In the genomic region with DNA sequence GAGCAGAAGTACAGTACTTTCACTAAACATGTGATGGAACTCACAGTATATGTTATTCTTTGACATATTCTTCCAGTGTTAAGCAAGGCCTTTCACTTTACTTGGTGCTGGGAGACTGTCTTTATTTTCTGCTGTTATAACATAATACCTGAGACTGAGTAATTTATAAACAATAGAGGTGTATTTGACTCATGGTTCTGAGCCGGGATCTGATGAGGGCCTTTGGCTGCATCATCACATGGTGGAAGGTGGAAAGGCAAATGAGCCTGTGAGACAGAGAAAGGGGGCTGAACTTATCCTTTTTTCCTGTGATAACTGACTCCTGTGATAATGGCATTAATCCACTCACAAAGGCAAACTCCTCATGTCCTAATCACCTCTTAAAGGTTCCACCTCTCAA, we compare ENCODE assay signal across 8 cellular contexts. TPM values are rescaled to one million over a fixed set of nuclear protein-coding genes. Genes with fewer than 3 reads are reported as not detected.
DNase-seq lines count a peak whose midpoint lies in the region; ATAC-seq, FAIRE-seq and TF ChIP-seq lines count a peak whose summit lies in the region.

No MANE protein-coding gene starts in this region.

- DNase-seq in dorsolateral prefrontal cortex: no peak
- no peak for DNase-seq in natural killer cell treated with Interleukin-12 subunit alpha and Interleukin-12 subunit beta and Interleukin-15 and Interleukin-18, amount 100 ng/mL, for 72 hours (ENCODE audit: low spot score)
- DNase-seq in D721Med (ENCODE audit: insufficient read length, low spot score): no peak

- H3K36me3 ChIP-seq in BLaER1 treated with 17β-estradiol and CSF1 and Interleukin-3, amounts not matched to agents 10 nM and 100 nM: peaks cover 28 to 46% (median 43%) of the 10 kb centered on the region in 11 experiments
- peaks cover 8% of the 10 kb centered on the region; the same call in 1 of the 2 replicates for H3K36me3 ChIP-seq in Loucy (ENCODE audit: insufficient read depth, low read length)

- intact Hi-C loops in dorsolateral prefrontal cortex (cut with DNase I): loop anchor here in 1 of 2 donors (5.0 kb wide), 1 partner anchor 224 kb away; a partner anchor contains a TSS

- H3K4me1 Mint-ChIP-seq in natural killer cell treated with Interleukin-12 subunit alpha and Interleukin-12 subunit beta and Interleukin-15 and Interleukin-18, amount 100 ng/mL, for 72 hours (ENCODE audit: low read depth in 2 of 2): peaks cover 38 to 57% of the 10 kb centered on the region in 2 donors

- peaks cover 0 to 58% (median 48%) of the 10 kb centered on the region in 11 experiments; a peak in 16 of 22 replicates for H4K20me1 ChIP-seq in BLaER1 treated with 17β-estradiol and CSF1 and Interleukin-3, amounts not matched to agents 10 nM and 100 nM
- peaks cover 15% of the 10 kb centered on the region for H4K20me1 ChIP-seq in Loucy (ENCODE audit: insufficient read depth, low read length, poor library complexity, severe bottlenecking)

- FAIRE-seq in D721Med (lab: Jason Lieb, UNC): no peak

- peak overlapping the region; percentile 97 to 100 for H3K27ac Mint-ChIP-seq in natural killer cell treated with Interleukin-12 subunit alpha and Interleukin-12 subunit beta and Interleukin-15 and Interleukin-18, amount 100 ng/mL, for 72 hours

- H2AFZ ChIP-seq in Loucy (ENCODE audit: low read length): no peak overlapping the region

- no peaks in the 10 kb centered on the region for H3K9me3 Mint-ChIP-seq in natural killer cell treated with Interleukin-12 subunit alpha and Interleukin-12 subunit beta and Interleukin-15 and Interleukin-18, amount 100 ng/mL, for 72 hours

- no peaks in the 10 kb centered on the region for H3K27me3 Mint-ChIP-seq in natural killer cell treated with Interleukin-12 subunit alpha and Interleukin-12 subunit beta and Interleukin-15 and Interleukin-18, amount 100 ng/mL, for 72 hours

- peaks cover 19 to 26% (median 23%) of the 10 kb centered on the region in 10 experiments for H3K4me1 ChIP-seq in BLaER1 treated with 17β-estradiol and CSF1 and Interleukin-3, amounts not matched to agents 10 nM and 100 nM
- peaks cover 14% of the 10 kb centered on the region for H3K4me1 ChIP-seq in Loucy (ENCODE audit: insufficient read depth, low read length, poor library complexity, severe bottlenecking)

- no peak for TF ChIP-seq CTCF in Loucy (conservative IDR thresholded peaks at IDR 0.05; ENCODE audit: low read length)
- no peak for TF ChIP-seq CTCF in dorsolateral prefrontal cortex (IDR thresholded peaks at IDR 0.05 in 54 of 56, conservative IDR thresholded peaks at IDR 0.05 in 2 of 56; ENCODE audit: low read depth in 1 of 56, partially characterized antibody in 56 of 56)
- no peak for TF ChIP-seq CTCF in D721Med (IDR thresholded peaks at IDR 0.05; ENCODE audit: insufficient read depth, missing control alignments)

- peaks cover 48% of the 10 kb centered on the region for H3K79me2 ChIP-seq in Loucy (ENCODE audit: insufficient read depth, low read length)

- H3K9me3 ChIP-seq in BLaER1 treated with 17β-estradiol and CSF1 and Interleukin-3, amounts not matched to agents 10 nM and 100 nM (replicated peaks in 1 of 11): no peaks in the 10 kb centered on the region
- H3K9me3 ChIP-seq in Loucy (ENCODE audit: insufficient read depth, low read depth, low read length): no peaks in the 10 kb centered on the region

- peak overlapping the region; percentile 89 to 98 (median 95) for H3K9ac ChIP-seq in BLaER1 treated with 17β-estradiol and CSF1 and Interleukin-3, amounts not matched to agents 10 nM and 100 nM
- H3K9ac ChIP-seq in Loucy (ENCODE audit: low read depth, low read length, poor library complexity, severe bottlenecking): peak overlapping the region; percentile 88

- ATAC-seq in natural killer cell treated with Interleukin-12 subunit alpha and Interleukin-12 subunit beta and Interleukin-15 and Interleukin-18, amount 100 ng/mL, for 72 hours: no peak
- ATAC-seq in HG03469 (IDR thresholded peaks at IDR 0.05; ENCODE audit: unreplicated experiment) (no peak), HG02885 (IDR thresholded peaks at IDR 0.05; ENCODE audit: poor library complexity, unreplicated experiment) (no peak), GM21825 (IDR thresholded peaks at IDR 0.05; ENCODE audit: unreplicated experiment) (no peak)

- peak overlapping the region; percentile 80 to 97 (median 93) for H3K4me2 ChIP-seq in BLaER1 treated with 17β-estradiol and CSF1 and Interleukin-3, amounts not matched to agents 10 nM and 100 nM
- H3K4me2 ChIP-seq in Loucy (ENCODE audit: low read depth, low read length, poor library complexity, severe bottlenecking): peak overlapping the region; percentile 89

- peak overlapping the region; percentile 97 for H3K4me3 Mint-ChIP-seq in natural killer cell treated with Interleukin-12 subunit alpha and Interleukin-12 subunit beta and Interleukin-15 and Interleukin-18, amount 100 ng/mL, for 72 hours

- peak overlapping the region in 9 of 11 experiments; percentile 91 to 98 (median 97); a peak in 15 of 22 replicates for H3K27ac ChIP-seq in BLaER1 treated with 17β-estradiol and CSF1 and Interleukin-3, amounts not matched to agents 10 nM and 100 nM
- H3K27ac ChIP-seq in dorsolateral prefrontal cortex: no peak overlapping the region

- peaks cover 8% of the 10 kb centered on the region for H3K36me3 Mint-ChIP-seq in natural killer cell treated with Interleukin-12 subunit alpha and Interleukin-12 subunit beta and Interleukin-15 and Interleukin-18, amount 100 ng/mL, for 72 hours

- H3K27me3 ChIP-seq in BLaER1 treated with 17β-estradiol and CSF1 and Interleukin-3, amounts not matched to agents 10 nM and 100 nM: no peaks in the 10 kb centered on the region
- H3K27me3 ChIP-seq in Loucy (ENCODE audit: insufficient read depth, low read length, poor library complexity, severe bottlenecking): no peaks in the 10 kb centered on the region
- no peaks in the 10 kb centered on the region for H3K27me3 ChIP-seq in dorsolateral prefrontal cortex

- no peaks in the 10 kb centered on the region for H3K9me2 ChIP-seq in Loucy (replicated peaks; ENCODE audit: low read depth, low read length)

- peak overlapping the region; percentile 73 to 98 (median 92) for H3K4me3 ChIP-seq in BLaER1 treated with 17β-estradiol and CSF1 and Interleukin-3, amounts not matched to agents 10 nM and 100 nM
- H3K4me3 ChIP-seq in Loucy (ENCODE audit: low read length, poor library complexity, severe bottlenecking) (peak overlapping the region; percentile 91), dorsolateral prefrontal cortex (peak overlapping the region in 58 of 59 donors; percentile 73 to 100 (median 99))

- H3F3A ChIP-seq in Loucy (ENCODE audit: low read depth): no peaks in the 10 kb centered on the region

RNA-seq across cellular contexts. Expression of a gene that starts 1.4 kb away (rescaled TPM):
- total RNA-seq in dorsolateral prefrontal cortex: 10 to 100 TPM; 23.2 to 52.6 (median 39.0) TPM
- 10 to 100 TPM; 41.1 to 60.8 TPM for total RNA-seq in natural killer cell treated with Interleukin-12 subunit alpha and Interleukin-12 subunit beta and Interleukin-15 and Interleukin-18, amount 100 ng/mL, for 72 hours

RNA-seq across cellular contexts. Expression of a gene that starts 38.7 kb away (rescaled TPM):
- 1 to 10 TPM in 42 of 120 experiments, under 1 TPM in 74, not detected in 4; 0.17 to 3.1 (median 0.79) TPM for total RNA-seq in dorsolateral prefrontal cortex
- not detected for total RNA-seq in natural killer cell treated with Interleukin-12 subunit alpha and Interleukin-12 subunit beta and Interleukin-15 and Interleukin-18, amount 100 ng/mL, for 72 hours

RNA-seq across cellular contexts. Expression of a gene that starts 57.5 kb away (rescaled TPM):
- total RNA-seq in dorsolateral prefrontal cortex: 10 to 100 TPM; 32.6 to 61.5 (median 43.9) TPM
- 10 to 100 TPM; 38.8 to 54.8 TPM for total RNA-seq in natural killer cell treated with Interleukin-12 subunit alpha and Interleukin-12 subunit beta and Interleukin-15 and Interleukin-18, amount 100 ng/mL, for 72 hours

Comparison
In these comparisons a context has a peak if more than half of its experiments do, and no peak if none do; other contexts are left out.
1. H3K27ac ChIP-seq: peak in BLaER1 treated with 17β-estradiol and CSF1 and Interleukin-3, amounts not matched to agents 10 nM and 100 nM (9 of 11); none in dorsolateral prefrontal cortex (0 of 59).
2. Peak in every context shown above with its lines, with median percentiles within 50 percentile points of each other: H3K4me3 ChIP-seq.